Comparison of ENCODE assay signal across 23 cellular contexts in genomic region chr6:155630085-155630484, GRCh38.
"Had no signal": no experiment of that assay in that cellular context is flagged by ENCODE, and none has a peak within 500 bp of the region (broad histone marks: within the 10 kb centered on the region; RNA-seq: fewer than 3 reads in every experiment).

No MANE protein-coding gene starts in this region.

- H3K27me3 ChIP-seq: esophagus squamous epithelium, heart right ventricle, spleen, testis, tibial nerve, upper lobe of right lung, vagina had no signal

- H3K4me3 Mint-ChIP-seq: dendritic cell treated with granulocyte-macrophage colony-stimulating factor and Interleukin-4, amounts not matched to agents 40 ng/mL and 50 ng/mL, for 4 days; effector memory CD8-positive, alpha-beta T cell; naive thymus-derived CD4-positive, alpha-beta T cell; nephron progenitor cell; stimulated activated naive B cell treated with anti-CD40 and anti-IgM and Interleukin-4, amounts not matched to agents 10 μg/mL and 1 μg/mL and 100 μg/mL, for 72 hours; stimulated activated naive CD8-positive, alpha-beta T cell treated with anti-CD3 and anti-CD28 coated beads, Interleukin-15, amount 100 ng/mL, for 72 hours had no signal

- DNase-seq: effector memory CD8-positive, alpha-beta T cell; esophagus squamous epithelium; heart right ventricle; hypothalamus; islet precursor cell; mammary epithelial cell; naive thymus-derived CD4-positive, alpha-beta T cell; nephron progenitor cell; spleen; stimulated activated CD4-positive, alpha-beta T cell treated with anti-CD3 and anti-CD28 coated beads, Interleukin-15, amount 100 ng/mL, for 24 hours; stimulated activated CD4-positive, alpha-beta T cell treated with anti-CD3 and anti-CD28 coated beads, Interleukin-1b, Interleukin-23, amount 100 ng/mL, for 48 hours; stimulated activated CD4-positive, alpha-beta T cell treated with anti-CD3 and anti-CD28 coated beads, Interleukin-4, amount 100 ng/mL, for 24 hours; stimulated activated naive B cell treated with anti-CD40 and anti-IgM and Interleukin-4, amounts not matched to agents 10 μg/mL and 1 μg/mL and 100 μg/mL, for 72 hours; stimulated activated naive CD8-positive, alpha-beta T cell treated with anti-CD3 and anti-CD28 coated beads, Interleukin-15, amount 100 ng/mL, for 72 hours; testis; upper lobe of right lung had no signal

- H3K27ac Mint-ChIP-seq: dendritic cell treated with granulocyte-macrophage colony-stimulating factor and Interleukin-4, amounts not matched to agents 40 ng/mL and 50 ng/mL, for 4 days; effector memory CD8-positive, alpha-beta T cell; naive thymus-derived CD4-positive, alpha-beta T cell; nephron progenitor cell; stimulated activated naive B cell treated with anti-CD40 and anti-IgM and Interleukin-4, amounts not matched to agents 10 μg/mL and 1 μg/mL and 100 μg/mL, for 72 hours; stimulated activated naive CD8-positive, alpha-beta T cell treated with anti-CD3 and anti-CD28 coated beads, Interleukin-15, amount 100 ng/mL, for 72 hours had no signal

- H3K9ac ChIP-seq: parathyroid adenoma had no signal

- H3K27me3 Mint-ChIP-seq: dendritic cell treated with granulocyte-macrophage colony-stimulating factor and Interleukin-4, amounts not matched to agents 40 ng/mL and 50 ng/mL, for 4 days; effector memory CD8-positive, alpha-beta T cell; stimulated activated naive B cell treated with anti-CD40 and anti-IgM and Interleukin-4, amounts not matched to agents 10 μg/mL and 1 μg/mL and 100 μg/mL, for 72 hours; stimulated activated naive CD8-positive, alpha-beta T cell treated with anti-CD3 and anti-CD28 coated beads, Interleukin-15, amount 100 ng/mL, for 72 hours had no signal

- H3K9me3 ChIP-seq: esophagus squamous epithelium, prostate gland, testis, tibial nerve, upper lobe of right lung, vagina had no signal

- H3K79me2 ChIP-seq: parathyroid adenoma had no signal

- H3K27ac ChIP-seq: esophagus squamous epithelium, heart right ventricle, parathyroid adenoma, prostate gland, spleen, testis, tibial nerve, upper lobe of right lung, vagina had no signal

- ATAC-seq: effector memory CD8-positive, alpha-beta T cell; heart right ventricle; left lobe of liver; naive thymus-derived CD4-positive, alpha-beta T cell; sciatic nerve; stimulated activated naive B cell treated with anti-CD40 and anti-IgM and Interleukin-4, amounts not matched to agents 10 μg/mL and 1 μg/mL and 100 μg/mL, for 72 hours; stimulated activated naive CD8-positive, alpha-beta T cell treated with anti-CD3 and anti-CD28 coated beads, Interleukin-15, amount 100 ng/mL, for 72 hours; upper lobe of right lung had no signal

- H2AFZ ChIP-seq: parathyroid adenoma had no signal

- H3K4me1 ChIP-seq: esophagus squamous epithelium, heart right ventricle, parathyroid adenoma, prostate gland, spleen, testis, tibial nerve, upper lobe of right lung, vagina had no signal

- H3K36me3 ChIP-seq: esophagus squamous epithelium, heart right ventricle, prostate gland, spleen, tibial nerve, upper lobe of right lung, vagina had no signal

- H3K4me3 ChIP-seq: esophagus squamous epithelium, heart right ventricle, prostate gland, spleen, testis, tibial nerve, upper lobe of right lung, vagina had no signal
